ENCODE assay signal across 20 cellular contexts in genomic region chr19:3163943-3164342, GRCh38. TPM values are rescaled to one million over a fixed set of nuclear protein-coding genes. Genes with fewer than 3 reads are reported as not detected.
DNase-seq lines count a peak whose midpoint lies in the region; ATAC-seq and TF ChIP-seq lines count a peak whose summit lies in the region.
"Had no signal": no experiment of that assay in that cellular context is flagged by ENCODE, and none has a peak within 500 bp of the region (broad histone marks: within the 10 kb centered on the region; RNA-seq: fewer than 3 reads in every experiment).

No MANE protein-coding gene starts in this region.

- WGBS in mesendoderm (ENCODE audit: extremely low coverage, insufficient coverage, low lambda C conversion rate), result no CpG with 5 or more reads among the region's 7 CpGs
- 52 to 63% (median 59%) methylated on average over 7 of the region's 7 CpGs for WGBS in ovary, 3 donors
- WGBS in SK-N-SH (ENCODE audit: low lambda C conversion rate), result 28% methylated on average over 7 of the region's 7 CpGs

- H2BK5ac ChIP-seq in mesendoderm (ENCODE audit: low read length), result no peak overlapping the region

- intact Hi-C loops in CD14-positive monocyte (cut with micrococcal nuclease) (loop anchor here (2.0 to 5.0 kb wide), 2 partner anchors 17 to 37 kb away; no protein-coding TSS in a partner anchor), ovary (cut with DNase I) (loop anchor here in 3 of 4 donors (1.0 to 5.0 kb wide), 4 partner anchors 87 to 207 kb away; no protein-coding TSS in a partner anchor)

- no peak overlapping the region for H3K18ac ChIP-seq in mesendoderm (ENCODE audit: low read length)

- H3K4me3 ChIP-seq in GM23338, result peak overlapping the region; percentile 56; the same call in 1 of the 2 replicates
- H3K4me3 ChIP-seq in neural progenitor cell, result peak overlapping the region; percentile 39
- no peak overlapping the region for H3K4me3 ChIP-seq in mesendoderm (ENCODE audit: low read length)
- H3K4me3 ChIP-seq in ovary, result no peak overlapping the region
- no peak overlapping the region for H3K4me3 ChIP-seq in SK-N-SH (ENCODE audit: low read depth in 2 of 2, low read length in 1 of 2)
- H3K4me3 ChIP-seq: gastrocnemius medialis, hepatocyte, right lobe of liver, thoracic aorta, uterus had no signal

- H3K4me1 ChIP-seq in GM23338 (ENCODE audit: insufficient read depth) (no peaks in the 10 kb centered on the region), neural progenitor cell (no peaks in the 10 kb centered on the region), mesendoderm (ENCODE audit: control insufficient read depth, low read depth, low read length) (no peaks in the 10 kb centered on the region), ovary (ENCODE audit: insufficient read depth) (peaks cover 2% of the 10 kb centered on the region), SK-N-SH (ENCODE audit: control insufficient read depth in 1 of 2, insufficient read depth in 2 of 2, low read depth in 1 of 2, low read length in 1 of 2) (no peaks in the 10 kb centered on the region; a peak in 1 of 4 replicates)
- H3K4me1 ChIP-seq: gastrocnemius medialis, right lobe of liver, uterus had no signal

- no peak overlapping the region for H2BK120ac ChIP-seq in mesendoderm (ENCODE audit: low read depth, low read length)

- H3K23ac ChIP-seq in mesendoderm (ENCODE audit: low read length), result no peak overlapping the region

- H3K4me3 Mint-ChIP-seq in CD14-positive monocyte, result no peak overlapping the region
- H3K4me3 Mint-ChIP-seq in GM23338, result peak overlapping the region; percentile 71; the same call in 1 of the 3 replicates
- H3K4me3 Mint-ChIP-seq in T-helper 17 cell, result no peak overlapping the region
- H3K4me3 Mint-ChIP-seq in neural progenitor cell, result no peak overlapping the region
- H3K4me3 Mint-ChIP-seq: activated naive CD8-positive, alpha-beta T cell treated with anti-CD3 and anti-CD28 coated beads for 36 hours; activated T-cell treated with anti-CD3 and anti-CD28 coated beads, Interleukin-2, amount 50 U/mL, for 24 hours; neural crest cell; stimulated activated naive CD8-positive, alpha-beta T cell treated with anti-CD3 and anti-CD28 coated beads, Interleukin-15, amount 100 ng/mL, for 72 hours had no signal

- CTCF ChIA-PET in SK-N-SH (lab: Yijun Ruan, JAX), result interaction anchor here (0.6 to 3.9 kb wide), 31 partner anchors 8 to 276 kb away, joined by 3 to 58 read pairs (median 4); partner anchors contain the start of gene S1PR4

- H4K8ac ChIP-seq in mesendoderm (ENCODE audit: low read depth, low read length), result no peak overlapping the region

- H2AFZ ChIP-seq in GM23338 (peak overlapping the region; percentile 100), neural progenitor cell (replicated peaks) (peak overlapping the region; percentile 97), SK-N-SH (ENCODE audit: low read depth) (no peak overlapping the region)
- H2AFZ ChIP-seq: hepatocyte had no signal

- H3K4ac ChIP-seq in mesendoderm (ENCODE audit: low read depth, low read length), result no peak overlapping the region

- POLR2A ChIA-PET in SK-N-SH (lab: Yijun Ruan, JAX), result interaction anchor here (0.6 kb wide), 1 partner anchor 128 kb away, joined by 5 read pairs; no protein-coding TSS in a partner anchor

- H3K9me3 ChIP-seq in T-helper 17 cell (ENCODE audit: control insufficient read depth, low read length, poor library complexity, severe bottlenecking) (no peaks in the 10 kb centered on the region), neural progenitor cell (ENCODE audit: low read depth) (no peaks in the 10 kb centered on the region), ovary (no peaks in the 10 kb centered on the region), SK-N-SH (no peaks in the 10 kb centered on the region)
- H3K9me3 ChIP-seq: gastrocnemius medialis, right lobe of liver, thoracic aorta, uterus had no signal

- TF ChIP-seq CTCF in CD14-positive monocyte (IDR thresholded peaks at IDR 0.05), result no peak
- no peak for TF ChIP-seq CTCF in GM23338 (conservative IDR thresholded peaks at IDR 0.05; ENCODE audit: low read depth in 2 of 2)
- no peak for TF ChIP-seq CTCF in neural progenitor cell (IDR thresholded peaks at IDR 0.05)
- TF ChIP-seq CTCF in ovary (IDR thresholded peaks at IDR 0.05), result no peak
- TF ChIP-seq CTCF in SK-N-SH (IDR thresholded peaks at IDR 0.05), result no peak

- H3K9me3 Mint-ChIP-seq in CD14-positive monocyte, result peaks cover 7 to 13% (median 10%) of the 10 kb centered on the region in 7 donors
- H3K9me3 Mint-ChIP-seq in GM23338, result peaks cover 9% of the 10 kb centered on the region; the same call in 1 of the 3 replicates
- no peaks in the 10 kb centered on the region for H3K9me3 Mint-ChIP-seq in neural progenitor cell
- H3K9me3 Mint-ChIP-seq: neural crest cell had no signal

- H4K5ac ChIP-seq in mesendoderm (ENCODE audit: low read length), result no peak overlapping the region

- H4K20me1 ChIP-seq in GM23338 (replicated peaks; ENCODE audit: insufficient read depth) (no peaks in the 10 kb centered on the region), neural progenitor cell (ENCODE audit: low read depth) (no peaks in the 10 kb centered on the region), SK-N-SH (ENCODE audit: insufficient read depth) (no peaks in the 10 kb centered on the region)

- DNase-seq in CD14-positive monocyte (ENCODE audit: low spot score) (no peak), GM23338 (ENCODE audit: low spot score) (no peak), T-helper 17 cell (no peak), neural progenitor cell (ENCODE audit: low spot score) (no peak), mesendoderm (no peak), ovary (no peak), SK-N-SH (no peak)
- DNase-seq: gastrocnemius medialis had no signal

- H3F3A ChIP-seq in GM23338 (replicated peaks; ENCODE audit: low read depth), result no peaks in the 10 kb centered on the region
- no peaks in the 10 kb centered on the region for H3F3A ChIP-seq in neural progenitor cell (ENCODE audit: low read depth)
- H3F3A ChIP-seq in SK-N-SH (replicated peaks; ENCODE audit: insufficient read depth), result no peaks in the 10 kb centered on the region

- H3K27ac ChIP-seq in GM23338 (ENCODE audit: low read depth), result no peak overlapping the region
- H3K27ac ChIP-seq in neural progenitor cell, result no peak overlapping the region
- no peak overlapping the region for H3K27ac ChIP-seq in mesendoderm (ENCODE audit: low read depth, low read length)
- no peak overlapping the region for H3K27ac ChIP-seq in ovary
- no peak overlapping the region for H3K27ac ChIP-seq in SK-N-SH (ENCODE audit: low read depth in 2 of 2, low read length in 1 of 2)
- H3K27ac ChIP-seq: gastrocnemius medialis, hepatocyte, thoracic aorta, uterus had no signal

- no peak overlapping the region for H2BK15ac ChIP-seq in mesendoderm (replicated peaks; ENCODE audit: low read depth)

- H3K27ac Mint-ChIP-seq in CD14-positive monocyte, result peak overlapping the region; percentile 79 to 100 (median 90)
- H3K27ac Mint-ChIP-seq in GM23338, result no peak overlapping the region
- H3K27ac Mint-ChIP-seq in T-helper 17 cell, result peak overlapping the region; percentile 76
- no peak overlapping the region for H3K27ac Mint-ChIP-seq in neural progenitor cell
- H3K27ac Mint-ChIP-seq: activated naive CD8-positive, alpha-beta T cell treated with anti-CD3 and anti-CD28 coated beads for 36 hours; activated T-cell treated with anti-CD3 and anti-CD28 coated beads, Interleukin-2, amount 50 U/mL, for 24 hours; stimulated activated naive CD8-positive, alpha-beta T cell treated with anti-CD3 and anti-CD28 coated beads, Interleukin-15, amount 100 ng/mL, for 72 hours had no signal

- H3K4me2 ChIP-seq in GM23338, result peak overlapping the region; percentile 91
- H3K4me2 ChIP-seq in neural progenitor cell, result peak overlapping the region; percentile 75
- no peak overlapping the region for H3K4me2 ChIP-seq in mesendoderm (ENCODE audit: low read length)
- no peak overlapping the region for H3K4me2 ChIP-seq in SK-N-SH

- TF ChIP-seq POLR2A in ovary (IDR thresholded peaks at IDR 0.05), result no peak

- H3K9ac ChIP-seq in neural progenitor cell (no peak overlapping the region), mesendoderm (ENCODE audit: low read length) (no peak overlapping the region), SK-N-SH (no peak overlapping the region)

- TF ChIP-seq EP300 in ovary (IDR thresholded peaks at IDR 0.05) (no peak), SK-N-SH (IDR thresholded peaks at IDR 0.05; ENCODE audit: borderline replicate concordance in 1 of 2, low read depth in 1 of 2, low read length in 1 of 2) (no peak)

- H3K9me2 ChIP-seq in GM23338 (ENCODE audit: insufficient read depth) (0 out of 2 replicates have a peak, but pooled peaks cover 7% of the 10 kb centered on the region), SK-N-SH (no peaks in the 10 kb centered on the region)

- H3K79me2 ChIP-seq in GM23338 (replicated peaks; ENCODE audit: insufficient read depth) (no peaks in the 10 kb centered on the region), neural progenitor cell (ENCODE audit: low read depth) (no peaks in the 10 kb centered on the region), mesendoderm (ENCODE audit: control insufficient read depth, insufficient read depth, low read length) (no peaks in the 10 kb centered on the region), SK-N-SH (ENCODE audit: insufficient read depth) (no peaks in the 10 kb centered on the region)
- H3K79me2 ChIP-seq: hepatocyte had no signal

- no peak overlapping the region for H3K56ac ChIP-seq in mesendoderm (ENCODE audit: low read length)

- H3K27me3 Mint-ChIP-seq in CD14-positive monocyte (ENCODE audit: low read depth in 3 of 3), result peaks cover 0 to 2% (median 2%) of the 10 kb centered on the region in 3 donors
- peaks cover 15% of the 10 kb centered on the region for H3K27me3 Mint-ChIP-seq in GM23338 (ENCODE audit: insufficient read depth, low read depth, poor library complexity)
- no peaks in the 10 kb centered on the region for H3K27me3 Mint-ChIP-seq in T-helper 17 cell
- H3K27me3 Mint-ChIP-seq in neural progenitor cell (ENCODE audit: insufficient read depth, low read depth), result peaks cover 12% of the 10 kb centered on the region
- H3K27me3 Mint-ChIP-seq: activated naive CD8-positive, alpha-beta T cell treated with anti-CD3 and anti-CD28 coated beads for 36 hours; activated T-cell treated with anti-CD3 and anti-CD28 coated beads, Interleukin-2, amount 50 U/mL, for 24 hours; stimulated activated naive CD8-positive, alpha-beta T cell treated with anti-CD3 and anti-CD28 coated beads, Interleukin-15, amount 100 ng/mL, for 72 hours had no signal

- H2AK5ac ChIP-seq in mesendoderm (ENCODE audit: low read length), result no peak overlapping the region

- H3K79me1 ChIP-seq in mesendoderm (ENCODE audit: low read length), result no peaks in the 10 kb centered on the region

- H3K36me3 Mint-ChIP-seq in CD14-positive monocyte, result peaks cover 32 to 52% of the 10 kb centered on the region in 2 donors
- no peaks in the 10 kb centered on the region for H3K36me3 Mint-ChIP-seq in GM23338 (ENCODE audit: low read depth)
- peaks cover 4% of the 10 kb centered on the region for H3K36me3 Mint-ChIP-seq in T-helper 17 cell (ENCODE audit: low read depth)
- no peaks in the 10 kb centered on the region for H3K36me3 Mint-ChIP-seq in neural progenitor cell

- H3K27me3 ChIP-seq in GM23338 (ENCODE audit: insufficient read depth), result peaks cover 5% of the 10 kb centered on the region; the same call in 1 of the 2 replicates
- H3K27me3 ChIP-seq in neural progenitor cell, result peaks cover 15% of the 10 kb centered on the region
- no peaks in the 10 kb centered on the region for H3K27me3 ChIP-seq in mesendoderm (ENCODE audit: insufficient read depth, low read length, poor library complexity)
- H3K27me3 ChIP-seq in ovary, result no peaks in the 10 kb centered on the region
- H3K27me3 ChIP-seq in SK-N-SH (ENCODE audit: insufficient read depth), result no peaks in the 10 kb centered on the region
- H3K27me3 ChIP-seq: gastrocnemius medialis, hepatocyte, right lobe of liver, uterus had no signal

- H3K36me3 ChIP-seq in GM23338 (ENCODE audit: insufficient read depth), result no peaks in the 10 kb centered on the region
- H3K36me3 ChIP-seq in neural progenitor cell, result no peaks in the 10 kb centered on the region
- H3K36me3 ChIP-seq in mesendoderm (ENCODE audit: control insufficient read depth, insufficient read depth, low read length), result no peaks in the 10 kb centered on the region
- no peaks in the 10 kb centered on the region for H3K36me3 ChIP-seq in ovary
- no peaks in the 10 kb centered on the region for H3K36me3 ChIP-seq in SK-N-SH (replicated peaks in 1 of 2; ENCODE audit: control insufficient read depth in 1 of 2, insufficient read depth in 2 of 2, low read length in 1 of 2)
- H3K36me3 ChIP-seq: gastrocnemius medialis, right lobe of liver, thoracic aorta, uterus had no signal

- ATAC-seq in GM23338 (no peak), T-helper 17 cell (no peak)

- TF ChIP-seq RAD21 in SK-N-SH (IDR thresholded peaks at IDR 0.05; ENCODE audit: low read length), result no peak

- H3K4me1 Mint-ChIP-seq in CD14-positive monocyte, result peaks cover 55% of the 10 kb centered on the region
- peaks cover 6% of the 10 kb centered on the region; the same call in 2 of the 3 replicates for H3K4me1 Mint-ChIP-seq in GM23338
- peaks cover 16% of the 10 kb centered on the region for H3K4me1 Mint-ChIP-seq in T-helper 17 cell
- peaks cover 2% of the 10 kb centered on the region for H3K4me1 Mint-ChIP-seq in neural progenitor cell

RNA-seq across cellular contexts. Expression of gene S1PR4, which starts 14.6 kb away (rescaled TPM):
- 100 to 1,000 TPM; 105 to 131 TPM for polyA plus RNA-seq in CD14-positive monocyte
- total RNA-seq in GM23338 (2014; rRNA removed; shearing (Covaris generic)), result 0.24 TPM in 1 of 2 replicates, not detected in the other
- polyA plus RNA-seq in GM23338 (2016; fragmentation: Nextera tagmentation; extraction: Ambion mirVana), result not detected in 2 replicates
- 10 to 100 TPM; 83.1 to 97.0 TPM for total RNA-seq in T-helper 17 cell
- not detected in 2 replicates for total RNA-seq in neural progenitor cell (ENCODE audit: low replicate concordance)
- polyA plus RNA-seq in mesendoderm (2013, experiment 1 of 2), result not detected
- not detected for polyA plus RNA-seq in mesendoderm (2013, experiment 2 of 2)
- total RNA-seq in ovary, result 1 to 10 TPM in 1 of 7 donors, under 1 TPM in 5, not detected in 1; 0.20 to 1.1 (median 0.49) TPM
- polyA plus RNA-seq in ovary, result 1 to 10 TPM in 1 of 2 donors, not detected in 1; 1.0 TPM
- polyA plus RNA-seq in SK-N-SH (2012; rRNA removed), result not detected in 2 replicates
- polyA plus RNA-seq in SK-N-SH (2012; cell fraction: cytosol; rRNA removed), result not detected in 2 replicates
- polyA plus RNA-seq in SK-N-SH (2012; cell fraction: nucleus; rRNA removed), result 0.18 and 0.27 TPM in 2 replicates
- total RNA-seq: Calu3, Daoy, fibroblast of lung, neural crest cell had no signal
- polyA plus RNA-seq: fibroblast of lung, hepatocyte had no signal

RNA-seq across cellular contexts. Expression of gene NCLN, which starts 21.8 kb away (rescaled TPM):
- polyA plus RNA-seq in CD14-positive monocyte, result 10 to 100 TPM; 28.6 to 34.5 TPM
- 125 and 144 TPM in 2 replicates for total RNA-seq in GM23338 (2014; rRNA removed; shearing (Covaris generic))
- polyA plus RNA-seq in GM23338 (2016; fragmentation: Nextera tagmentation; extraction: Ambion mirVana), result 85.6 and 95.2 TPM in 2 replicates
- 10 to 100 TPM; 47.8 to 50.6 TPM for total RNA-seq in T-helper 17 cell
- 12.2 and 50.8 TPM in 2 replicates for total RNA-seq in neural progenitor cell (ENCODE audit: low replicate concordance)
- 76.3 TPM for polyA plus RNA-seq in mesendoderm (2013, experiment 1 of 2)
- polyA plus RNA-seq in mesendoderm (2013, experiment 2 of 2), result 74.9 TPM
- 10 to 100 TPM; 11.4 to 43.6 (median 25.2) TPM for total RNA-seq in ovary
- polyA plus RNA-seq in ovary, result 10 to 100 TPM in 1 of 2 donors, 1 to 10 TPM in 1; 5.3 to 22.1 TPM
- 67.0 and 69.0 TPM in 2 replicates for polyA plus RNA-seq in SK-N-SH (2012; rRNA removed)
- 23.8 and 45.1 TPM in 2 replicates for polyA plus RNA-seq in SK-N-SH (2012; cell fraction: cytosol; rRNA removed)
- 131 and 133 TPM in 2 replicates for polyA plus RNA-seq in SK-N-SH (2012; cell fraction: nucleus; rRNA removed)

RNA-seq across cellular contexts. Expression of gene GNA15, which starts 28.1 kb away (rescaled TPM):
- polyA plus RNA-seq in CD14-positive monocyte (10 to 100 TPM; 38.7 to 41.3 TPM), GM23338 (2016; fragmentation: Nextera tagmentation; extraction: Ambion mirVana) (0.10 and 0.31 TPM in 2 replicates), ovary (1 to 10 TPM; 1.2 to 1.9 TPM), SK-N-SH (2012; rRNA removed) (0.05 and 0.13 TPM in 2 replicates)
- total RNA-seq in GM23338 (2014; rRNA removed; shearing (Covaris generic)), result 0.14 TPM in 1 of 2 replicates, not detected in the other
- total RNA-seq in T-helper 17 cell (10 to 100 TPM; 28.7 to 54.1 TPM), neural progenitor cell (ENCODE audit: low replicate concordance) (not detected in 2 replicates), ovary (1 to 10 TPM; 1.2 to 4.8 (median 1.4) TPM)
- 0.21 TPM for polyA plus RNA-seq in mesendoderm (2013, experiment 1 of 2)
- polyA plus RNA-seq in mesendoderm (2013, experiment 2 of 2), result 0.17 TPM
- 0.03 and 0.04 TPM in 2 replicates for polyA plus RNA-seq in SK-N-SH (2012; cell fraction: cytosol; rRNA removed)
- polyA plus RNA-seq in SK-N-SH (2012; cell fraction: nucleus; rRNA removed), result 0.15 and 0.21 TPM in 2 replicates
- total RNA-seq: Daoy, endothelial cell of umbilical vein, fibroblast of lung, neural crest cell had no signal
- polyA plus RNA-seq: fibroblast of lung had no signal

Comparison
In these comparisons a context has a peak if more than half of its experiments do, and no peak if none do; other contexts are left out.
1. H3K27ac Mint-ChIP-seq: peak in CD14-positive monocyte (7 of 7) and T-helper 17 cell (single experiment); none in GM23338 (single experiment) and neural progenitor cell (single experiment).
2. H3K4me2 ChIP-seq: peak in GM23338 (single experiment) and neural progenitor cell (single experiment); none in mesendoderm (single experiment) and SK-N-SH (single experiment).
3. H3K4me3 ChIP-seq: peak in GM23338 (single experiment) and neural progenitor cell (single experiment); none in mesendoderm (single experiment), ovary (single experiment) and SK-N-SH (0 of 2).
4. RNA of gene S1PR4, which starts 14.6 kb away (total RNA-seq): 83.1 to 97.0 TPM in T-helper 17 cell; 0.20 to 1.1 TPM in ovary, 0.24 TPM in GM23338 and not detected in neural progenitor cell; every median in the first group is over 10 times any median in the second.
5. RNA of gene GNA15, which starts 28.1 kb away (total RNA-seq): 28.7 to 54.1 TPM in T-helper 17 cell; 1.2 to 4.8 TPM in ovary, 0.14 TPM in GM23338 and not detected in neural progenitor cell; every median in the first group is over 4 times any median in the second.